8 cellular contexts compared by ENCODE assay signal in the genomic region with DNA sequence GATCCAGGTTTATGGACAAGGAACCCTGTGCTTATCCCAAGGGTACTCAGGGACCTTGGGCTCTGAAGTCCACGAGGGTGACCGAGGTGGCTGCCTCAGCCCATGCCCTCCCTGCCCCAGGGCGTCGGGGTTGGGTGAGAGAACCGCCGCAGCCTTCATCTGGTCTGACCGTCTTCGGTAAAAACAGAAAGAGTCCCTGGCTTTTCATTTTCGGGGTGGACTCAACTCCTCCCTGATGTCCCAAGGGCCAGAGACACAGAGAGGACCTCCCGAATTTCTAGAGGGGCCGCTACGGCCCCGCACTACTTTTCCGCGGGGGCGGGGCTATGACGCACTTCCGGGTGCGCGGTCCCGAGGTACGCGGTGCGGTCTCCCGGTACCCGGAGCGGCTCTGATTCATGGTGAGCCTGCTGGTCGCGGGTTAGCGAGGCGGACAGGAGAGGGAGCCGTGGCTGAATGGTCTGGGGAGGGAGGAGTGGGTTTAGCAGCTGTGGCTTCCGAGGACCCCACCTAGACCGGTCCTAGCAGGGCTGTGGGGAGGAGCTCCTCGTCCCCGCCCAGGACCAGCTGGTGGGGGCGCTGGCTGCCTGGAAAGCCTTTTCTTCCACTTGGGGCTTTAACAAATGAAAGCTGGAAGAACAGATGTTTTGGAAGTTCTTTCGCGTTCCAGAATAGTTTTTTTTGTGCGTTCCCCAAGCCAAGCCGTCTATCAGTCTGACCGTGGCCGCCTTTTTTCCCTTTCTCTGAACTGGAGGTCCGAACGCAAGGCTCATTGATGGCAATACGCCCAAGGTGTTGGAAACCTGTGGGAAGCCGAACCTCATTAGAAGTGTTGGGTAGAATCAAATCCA. TPM values are rescaled to one million over a fixed set of nuclear protein-coding genes. Genes with fewer than 3 reads are reported as not detected.
DNase-seq lines count a peak whose midpoint lies in the region; ATAC-seq and TF ChIP-seq lines count a peak whose summit lies in the region.

Gene ZSCAN21 (plus strand): TSS at position 334 of the 851 bp plus-strand sequence. CDS start 7,233 bp downstream, outside the sequence.

- intact Hi-C loops in left lung (cut with DNase I) = no loop called here

- H3K36me3 ChIP-seq in left lung = no peaks in the 10 kb centered on the region

- DNase-seq in AML-193 (lab: John Stamatoyannopoulos, UW) (peak; percentile 33 to 54), NCI-H510A treated with DMSO at 0.1 percent for 48 hours (lab: John Stamatoyannopoulos, UW) (peak; percentile 43), dedifferentiated amniotic fluid mesenchymal stem cell (ENCODE audit: extremely low spot score) (peak; percentile 83), left lung (peak; percentile 83 to 95)
- peak; percentile 72 for DNase-seq in activated CD4-positive, alpha-beta T cell treated with anti-CD3 and anti-CD28 coated beads, Interleukin-2, amount 50 U/mL, for 1 hour
- DNase-seq in stimulated activated CD4-positive, alpha-beta T cell treated with anti-CD3 and anti-CD28 coated beads, Interleukin-2, amount 100 ng/mL, for 4 hours (ENCODE audit: low read depth) = peak; percentile 75

- H3K4me3 ChIP-seq in left lung = peak within 1 kb of the TSS; percentile 76 to 83

- peaks cover 0 to 10% of the 10 kb centered on the region in 2 donors for H3K4me1 ChIP-seq in left lung

- peak within 1 kb of the TSS; percentile 93 to 94 for H3K27ac ChIP-seq in left lung

- ATAC-seq in GM19025 (IDR thresholded peaks at IDR 0.05; ENCODE audit: low read depth, unreplicated experiment) (peak; percentile 94), HG03354 (IDR thresholded peaks at IDR 0.05; ENCODE audit: poor library complexity, severe bottlenecking, unreplicated experiment) (peak; percentile 92), left lung (peak; percentile 94)

- TF ChIP-seq CTCF in left lung (IDR thresholded peaks at IDR 0.05) = no peak

- H3K27me3 ChIP-seq in left lung = no peaks in the 10 kb centered on the region

- H3K9me3 ChIP-seq in left lung = no peaks in the 10 kb centered on the region

RNA-seq across cellular contexts. Expression of gene ZSCAN21, which starts in this region (rescaled TPM):
- 10 to 100 TPM in 1 of 2 donors, 1 to 10 TPM in 1; 6.5 to 12.0 TPM for total RNA-seq in left lung

Comparison
In these comparisons a context has a peak if more than half of its experiments do, and no peak if none do; other contexts are left out.
1. Peak in every context shown above with its lines: DNase-seq, ATAC-seq, H3K4me3 ChIP-seq and H3K27ac ChIP-seq.